13 cellular contexts compared by ENCODE assay signal in genomic region chr22:49155039-49155808, GRCh38.
DNase-seq lines count a peak whose midpoint lies in the region; ATAC-seq and TF ChIP-seq lines count a peak whose summit lies in the region.
"Had no signal": no experiment of that assay in that cellular context is flagged by ENCODE, and none has a peak within 500 bp of the region (broad histone marks: within the 10 kb centered on the region; RNA-seq: fewer than 3 reads in every experiment).

No MANE protein-coding gene starts in this region.

- TF ChIP-seq CTCF in RWPE2 (IDR thresholded peaks at IDR 0.05; ENCODE audit: poor library complexity, severe bottlenecking): no peak

- H3K36me3 ChIP-seq in RWPE2 (ENCODE audit: low read depth): no peaks in the 10 kb centered on the region
- no peaks in the 10 kb centered on the region for H3K36me3 ChIP-seq in SJCRH30
- H3K36me3 ChIP-seq: BLaER1 treated with 17β-estradiol and CSF1 and Interleukin-3, amounts not matched to agents 10 nM and 100 nM had no signal

- ATAC-seq in RWPE2 (ENCODE audit: low read depth): no peak
- ATAC-seq in sciatic nerve: no peak
- ATAC-seq: CD8-positive, alpha-beta T cell; HCT116 had no signal

- DNase-seq in activated effector memory CD4-positive, alpha-beta T cell treated with anti-CD3 and anti-CD28 coated beads, Interleukin-2, amount 50 U/mL, for 16 hours: peak; percentile 51
- no peak for DNase-seq in activated effector memory CD4-positive, alpha-beta T cell treated with Interleukin-2 at 50 U/mL for 16 hours
- DNase-seq in RWPE2 (ENCODE audit: low spot score): peak; percentile 26
- DNase-seq in mesenteric fat pad (ENCODE audit: low spot score): peak; percentile 60
- DNase-seq in sciatic nerve (ENCODE audit: low spot score): peak; percentile 21
- no peak for DNase-seq in SJCRH30
- DNase-seq in substantia nigra (lab: John Stamatoyannopoulos, UW): no peak
- DNase-seq in NCI-H1092 (lab: John Stamatoyannopoulos, UW): no peak
- DNase-seq: 8988T; CD8-positive, alpha-beta T cell had no signal

- H3K27ac ChIP-seq in RWPE2 (ENCODE audit: poor library complexity, severe bottlenecking) (no peak overlapping the region), SJCRH30 (no peak overlapping the region), substantia nigra (ENCODE audit: low read depth, low read length, poor library complexity, severe bottlenecking) (no peak overlapping the region)
- H3K27ac ChIP-seq: BLaER1 treated with 17β-estradiol and CSF1 and Interleukin-3, amounts not matched to agents 10 nM and 100 nM; HL-60 had no signal

- H3K27me3 ChIP-seq in RWPE2 (ENCODE audit: insufficient read depth, poor library complexity, severe bottlenecking) (no peaks in the 10 kb centered on the region), SJCRH30 (peaks cover 45% of the 10 kb centered on the region)
- H3K27me3 ChIP-seq: BLaER1 treated with 17β-estradiol and CSF1 and Interleukin-3, amounts not matched to agents 10 nM and 100 nM had no signal

- H3K4me3 ChIP-seq in RWPE2 (ENCODE audit: severe bottlenecking) (no peak overlapping the region), SJCRH30 (no peak overlapping the region)
- H3K4me3 ChIP-seq: BLaER1 treated with 17β-estradiol and CSF1 and Interleukin-3, amounts not matched to agents 10 nM and 100 nM had no signal

- H3K4me1 ChIP-seq in RWPE2 (ENCODE audit: insufficient read depth, poor library complexity, severe bottlenecking) (no peaks in the 10 kb centered on the region), SJCRH30 (no peaks in the 10 kb centered on the region)

- intact Hi-C loops in sciatic nerve (cut with DNase I): no loop called here

- no peaks in the 10 kb centered on the region for H3K9me3 ChIP-seq in RWPE2 (ENCODE audit: severe bottlenecking)
- H3K9me3 ChIP-seq in SJCRH30 (replicated peaks): no peaks in the 10 kb centered on the region
- H3K9me3 ChIP-seq: BLaER1 treated with 17β-estradiol and CSF1 and Interleukin-3, amounts not matched to agents 10 nM and 100 nM had no signal

Comparison
In these comparisons a context has a peak if more than half of its experiments do, and no peak if none do; other contexts are left out.
1. DNase-seq: peak in activated effector memory CD4-positive, alpha-beta T cell treated with anti-CD3 and anti-CD28 coated beads, Interleukin-2, amount 50 U/mL, for 16 hours (single experiment), RWPE2 (single experiment), mesenteric fat pad (single experiment) and sciatic nerve (single experiment); none in activated effector memory CD4-positive, alpha-beta T cell treated with Interleukin-2 at 50 U/mL for 16 hours (single experiment), SJCRH30 (0 of 2), substantia nigra (0 of 49) and NCI-H1092 (single experiment).